ENCODE assay signal across 1 cellular context in the genomic region with DNA sequence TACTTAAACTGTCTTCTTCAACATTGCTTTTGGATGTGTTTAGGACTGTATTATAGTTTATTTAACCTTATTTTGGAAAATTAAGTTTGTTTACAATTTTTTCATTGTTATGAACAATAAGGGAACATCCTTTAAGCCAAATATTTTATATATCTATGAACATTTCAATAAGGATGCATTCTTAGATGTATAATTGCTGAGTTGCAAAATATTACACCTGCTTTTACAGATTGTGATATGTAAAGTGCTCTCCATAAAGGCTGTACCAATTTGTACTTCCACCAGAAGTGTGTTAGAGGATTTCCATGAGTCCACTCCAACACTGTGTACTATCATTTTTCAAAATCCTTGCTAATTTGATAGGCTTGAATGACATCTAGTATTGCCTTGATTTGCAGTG.
TF ChIP-seq lines count a peak whose summit lies in the region.

No MANE protein-coding gene starts in this region.

TF ChIP-seq in IMR-90, 13 proteins besides CTCF, POLR2A, EP300 and RAD21:
- peak; percentile 60 for TF ChIP-seq MAFK (IDR thresholded peaks at IDR 0.05; ENCODE audit: low read depth, low read length)
- TF ChIP-seq BHLHE40 (IDR thresholded peaks at IDR 0.05; ENCODE audit: low read depth, low read length) = no peak
